2 cellular contexts compared by ENCODE assay signal in the genomic region with DNA sequence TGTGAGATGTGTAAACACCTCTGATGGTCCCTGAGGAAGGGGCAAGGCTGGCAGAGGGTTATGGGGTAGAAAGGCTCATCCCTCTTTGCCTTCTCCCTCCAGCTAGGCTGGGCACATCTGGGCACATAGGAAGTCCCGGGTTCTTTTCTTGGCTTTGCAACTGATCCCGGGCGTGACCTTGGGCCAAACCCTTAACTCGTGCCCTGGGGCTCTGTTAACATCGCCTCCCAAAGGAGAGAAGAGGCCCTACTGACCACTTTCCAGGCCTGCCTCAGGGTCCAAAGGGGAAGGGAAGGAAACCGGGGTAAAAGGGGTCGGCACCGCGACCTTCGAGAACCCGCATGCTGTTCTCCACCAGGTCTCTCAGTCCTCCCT.
TF ChIP-seq lines count a peak whose summit lies in the region.

No MANE protein-coding gene starts in this region.

TF ChIP-seq in H1, 55 proteins besides CTCF, POLR2A, EP300 and RAD21:
- TF ChIP-seq JUN (IDR thresholded peaks at IDR 0.05; ENCODE audit: low read depth, low read length) (no peak), BCL11A (IDR thresholded peaks at IDR 0.05; ENCODE audit: low read depth in 2 of 2, low read length in 2 of 2) (no peak), TBP (IDR thresholded peaks at IDR 0.05; ENCODE audit: low read depth, low read length) (no peak), SUZ12 (IDR thresholded peaks at IDR 0.05; ENCODE audit: low read length) (peak; percentile 12; the same call in 1 of the 2 replicates)
- TF ChIP-seq, protein P1, sequence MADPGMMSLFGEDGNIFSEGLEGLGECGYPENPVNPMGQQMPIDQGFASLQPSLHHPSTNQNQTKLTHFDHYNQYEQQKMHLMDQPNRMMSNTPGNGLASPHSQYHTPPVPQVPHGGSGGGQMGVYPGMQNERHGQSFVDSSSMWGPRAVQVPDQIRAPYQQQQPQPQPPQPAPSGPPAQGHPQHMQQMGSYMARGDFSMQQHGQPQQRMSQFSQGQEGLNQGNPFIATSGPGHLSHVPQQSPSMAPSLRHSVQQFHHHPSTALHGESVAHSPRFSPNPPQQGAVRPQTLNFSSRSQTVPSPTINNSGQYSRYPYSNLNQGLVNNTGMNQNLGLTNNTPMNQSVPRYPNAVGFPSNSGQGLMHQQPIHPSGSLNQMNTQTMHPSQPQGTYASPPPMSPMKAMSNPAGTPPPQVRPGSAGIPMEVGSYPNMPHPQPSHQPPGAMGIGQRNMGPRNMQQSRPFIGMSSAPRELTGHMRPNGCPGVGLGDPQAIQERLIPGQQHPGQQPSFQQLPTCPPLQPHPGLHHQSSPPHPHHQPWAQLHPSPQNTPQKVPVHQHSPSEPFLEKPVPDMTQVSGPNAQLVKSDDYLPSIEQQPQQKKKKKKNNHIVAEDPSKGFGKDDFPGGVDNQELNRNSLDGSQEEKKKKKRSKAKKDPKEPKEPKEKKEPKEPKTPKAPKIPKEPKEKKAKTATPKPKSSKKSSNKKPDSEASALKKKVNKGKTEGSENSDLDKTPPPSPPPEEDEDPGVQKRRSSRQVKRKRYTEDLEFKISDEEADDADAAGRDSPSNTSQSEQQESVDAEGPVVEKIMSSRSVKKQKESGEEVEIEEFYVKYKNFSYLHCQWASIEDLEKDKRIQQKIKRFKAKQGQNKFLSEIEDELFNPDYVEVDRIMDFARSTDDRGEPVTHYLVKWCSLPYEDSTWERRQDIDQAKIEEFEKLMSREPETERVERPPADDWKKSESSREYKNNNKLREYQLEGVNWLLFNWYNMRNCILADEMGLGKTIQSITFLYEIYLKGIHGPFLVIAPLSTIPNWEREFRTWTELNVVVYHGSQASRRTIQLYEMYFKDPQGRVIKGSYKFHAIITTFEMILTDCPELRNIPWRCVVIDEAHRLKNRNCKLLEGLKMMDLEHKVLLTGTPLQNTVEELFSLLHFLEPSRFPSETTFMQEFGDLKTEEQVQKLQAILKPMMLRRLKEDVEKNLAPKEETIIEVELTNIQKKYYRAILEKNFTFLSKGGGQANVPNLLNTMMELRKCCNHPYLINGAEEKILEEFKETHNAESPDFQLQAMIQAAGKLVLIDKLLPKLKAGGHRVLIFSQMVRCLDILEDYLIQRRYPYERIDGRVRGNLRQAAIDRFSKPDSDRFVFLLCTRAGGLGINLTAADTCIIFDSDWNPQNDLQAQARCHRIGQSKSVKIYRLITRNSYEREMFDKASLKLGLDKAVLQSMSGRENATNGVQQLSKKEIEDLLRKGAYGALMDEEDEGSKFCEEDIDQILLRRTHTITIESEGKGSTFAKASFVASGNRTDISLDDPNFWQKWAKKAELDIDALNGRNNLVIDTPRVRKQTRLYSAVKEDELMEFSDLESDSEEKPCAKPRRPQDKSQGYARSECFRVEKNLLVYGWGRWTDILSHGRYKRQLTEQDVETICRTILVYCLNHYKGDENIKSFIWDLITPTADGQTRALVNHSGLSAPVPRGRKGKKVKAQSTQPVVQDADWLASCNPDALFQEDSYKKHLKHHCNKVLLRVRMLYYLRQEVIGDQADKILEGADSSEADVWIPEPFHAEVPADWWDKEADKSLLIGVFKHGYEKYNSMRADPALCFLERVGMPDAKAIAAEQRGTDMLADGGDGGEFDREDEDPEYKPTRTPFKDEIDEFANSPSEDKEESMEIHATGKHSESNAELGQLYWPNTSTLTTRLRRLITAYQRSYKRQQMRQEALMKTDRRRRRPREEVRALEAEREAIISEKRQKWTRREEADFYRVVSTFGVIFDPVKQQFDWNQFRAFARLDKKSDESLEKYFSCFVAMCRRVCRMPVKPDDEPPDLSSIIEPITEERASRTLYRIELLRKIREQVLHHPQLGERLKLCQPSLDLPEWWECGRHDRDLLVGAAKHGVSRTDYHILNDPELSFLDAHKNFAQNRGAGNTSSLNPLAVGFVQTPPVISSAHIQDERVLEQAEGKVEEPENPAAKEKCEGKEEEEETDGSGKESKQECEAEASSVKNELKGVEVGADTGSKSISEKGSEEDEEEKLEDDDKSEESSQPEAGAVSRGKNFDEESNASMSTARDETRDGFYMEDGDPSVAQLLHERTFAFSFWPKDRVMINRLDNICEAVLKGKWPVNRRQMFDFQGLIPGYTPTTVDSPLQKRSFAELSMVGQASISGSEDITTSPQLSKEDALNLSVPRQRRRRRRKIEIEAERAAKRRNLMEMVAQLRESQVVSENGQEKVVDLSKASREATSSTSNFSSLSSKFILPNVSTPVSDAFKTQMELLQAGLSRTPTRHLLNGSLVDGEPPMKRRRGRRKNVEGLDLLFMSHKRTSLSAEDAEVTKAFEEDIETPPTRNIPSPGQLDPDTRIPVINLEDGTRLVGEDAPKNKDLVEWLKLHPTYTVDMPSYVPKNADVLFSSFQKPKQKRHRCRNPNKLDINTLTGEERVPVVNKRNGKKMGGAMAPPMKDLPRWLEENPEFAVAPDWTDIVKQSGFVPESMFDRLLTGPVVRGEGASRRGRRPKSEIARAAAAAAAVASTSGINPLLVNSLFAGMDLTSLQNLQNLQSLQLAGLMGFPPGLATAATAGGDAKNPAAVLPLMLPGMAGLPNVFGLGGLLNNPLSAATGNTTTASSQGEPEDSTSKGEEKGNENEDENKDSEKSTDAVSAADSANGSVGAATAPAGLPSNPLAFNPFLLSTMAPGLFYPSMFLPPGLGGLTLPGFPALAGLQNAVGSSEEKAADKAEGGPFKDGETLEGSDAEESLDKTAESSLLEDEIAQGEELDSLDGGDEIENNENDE (IDR thresholded peaks at IDR 0.05; ENCODE audit: insufficient replicate concordance, low read length): no peak

TF ChIP-seq in neural cell, 6 proteins besides CTCF, POLR2A, EP300 and RAD21:
- no peak for TF ChIP-seq TAF1 (IDR thresholded peaks at IDR 0.05; ENCODE audit: low read depth)
- TF ChIP-seq EZH2 (IDR thresholded peaks at IDR 0.05; ENCODE audit: borderline replicate concordance, insufficient read depth, low read length, poor library complexity, severe bottlenecking): no peak
TF ChIP-seq in neural cell: peak in this region for 0.
